ENCODE assay signal across 2 cellular contexts in genomic region chr2:102191501-102191900, GRCh38.
TF ChIP-seq lines count a peak whose summit lies in the region.

No MANE protein-coding gene starts in this region.

TF ChIP-seq in H1, 55 proteins besides CTCF, POLR2A, EP300 and RAD21:
- TF ChIP-seq USF2 (IDR thresholded peaks at IDR 0.05; ENCODE audit: low read length) (no peak), RXRA (IDR thresholded peaks at IDR 0.05; ENCODE audit: insufficient read depth, low read depth, low read length) (no peak), TCF12 (IDR thresholded peaks at IDR 0.05; ENCODE audit: low read depth, low read length) (no peak), RBBP5 (IDR thresholded peaks at IDR 0.05; ENCODE audit: borderline replicate concordance, low read depth, low read length) (no peak), SIX5 (IDR thresholded peaks at IDR 0.05; ENCODE audit: low read depth, low read length) (no peak), NANOG (IDR thresholded peaks at IDR 0.05; ENCODE audit: insufficient read depth, low read depth, low read length, poor library complexity, severe bottlenecking) (no peak), SIN3A (conservative IDR thresholded peaks at IDR 0.05 in 1 of 2, IDR thresholded peaks at IDR 0.05 in 1 of 2; ENCODE audit: low read depth in 1 of 2, low read length in 2 of 2) (no peak), CEBPB (IDR thresholded peaks at IDR 0.05; ENCODE audit: low read depth, low read length) (no peak), SIRT6 (IDR thresholded peaks at IDR 0.05; ENCODE audit: low read length) (no peak), JUN (IDR thresholded peaks at IDR 0.05; ENCODE audit: low read depth, low read length) (no peak), ASH2L (IDR thresholded peaks at IDR 0.05; ENCODE audit: low read length) (no peak), CBX8 (IDR thresholded peaks at IDR 0.05; ENCODE audit: borderline replicate concordance, low read depth, low read length) (no peak), ATF2 (IDR thresholded peaks at IDR 0.05; ENCODE audit: low read length) (no peak), YY1 (IDR thresholded peaks at IDR 0.05; ENCODE audit: low read depth, low read length) (no peak), HDAC6 (IDR thresholded peaks at IDR 0.05; ENCODE audit: low read depth, low read length) (no peak), MAFK (IDR thresholded peaks at IDR 0.05; ENCODE audit: low read depth, low read length) (no peak)

TF ChIP-seq in WTC11, 78 proteins besides CTCF, POLR2A, EP300 and RAD21:
- TF ChIP-seq MLX (CRISPR knock-in tag; IDR thresholded peaks at IDR 0.05) (no peak), ESRRA (CRISPR knock-in tag; IDR thresholded peaks at IDR 0.05; ENCODE audit: borderline replicate concordance) (no peak)
